29 cellular contexts compared by ENCODE assay signal in the genomic region with DNA sequence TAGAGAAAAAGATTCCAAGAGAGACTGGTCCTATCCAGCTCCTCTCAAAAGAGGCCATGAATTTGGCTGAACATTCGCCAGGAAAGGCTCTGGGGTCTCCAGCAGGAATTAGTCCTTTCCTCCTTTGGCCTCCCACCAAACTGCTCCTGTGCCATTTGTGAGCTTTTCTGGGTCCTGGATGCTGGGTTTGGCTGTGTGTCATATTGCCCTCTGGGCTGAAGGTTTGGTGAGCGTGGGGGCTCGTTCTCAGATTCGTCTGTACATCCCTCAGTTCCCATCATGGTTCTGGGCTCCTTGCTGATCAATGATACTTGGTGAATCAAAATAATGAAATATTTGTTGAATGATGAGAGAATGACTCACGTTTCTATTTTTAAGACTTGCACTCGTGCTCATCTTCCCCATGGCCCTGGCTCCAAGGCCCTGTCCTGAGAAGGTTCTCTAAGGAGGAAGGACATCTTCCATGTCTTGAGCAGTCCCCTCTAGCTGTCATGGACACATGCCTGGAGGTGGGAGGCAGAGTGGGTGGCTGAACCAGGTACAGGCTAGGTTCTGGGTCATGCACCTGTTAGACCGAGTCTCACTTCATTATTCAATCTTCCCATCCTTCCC. TPM values are rescaled to one million over a fixed set of nuclear protein-coding genes. Genes with fewer than 3 reads are reported as not detected.
DNase-seq lines count a peak whose midpoint lies in the region; ATAC-seq and TF ChIP-seq lines count a peak whose summit lies in the region.
"Had no signal": no experiment of that assay in that cellular context is flagged by ENCODE, and none has a peak within 500 bp of the region (broad histone marks: within the 10 kb centered on the region; RNA-seq: fewer than 3 reads in every experiment).

No MANE protein-coding gene starts in this region.

- dilution Hi-C loops in mammary epithelial cell (cut with HindIII; ENCODE audit: low sequenced_read_pairs), result no loop called here

- CTCF ChIA-PET in mammary epithelial cell (lab: Charles Lee; ENCODE audit: low non-redundant PET) (no interaction called here), MCF 10A (lab: Yijun Ruan, JAX) (interaction anchor here (0.8 to 17.8 kb wide), 8 partner anchors 12 to 251 kb away, joined by 3 to 275 read pairs (median 54); a partner anchor contains a TSS), PC-3 (lab: Charles Lee) (no interaction called here)

- no peak overlapping the region for H3K4me2 ChIP-seq in mammary epithelial cell (ENCODE audit: insufficient read depth, low read depth, low read length)
- H3K4me2 ChIP-seq in PC-3 (ENCODE audit: low read length), result no peak overlapping the region

- H3K9me3 ChIP-seq in mammary epithelial cell (replicated peaks; ENCODE audit: insufficient read depth, low read length) (no peaks in the 10 kb centered on the region), PC-3 (ENCODE audit: low read length) (no peaks in the 10 kb centered on the region)
- H3K9me3 ChIP-seq: body of pancreas, psoas muscle, testis had no signal

- H3K27me3 ChIP-seq in mammary epithelial cell (ENCODE audit: insufficient read depth, low read length) (no peaks in the 10 kb centered on the region), PC-3 (ENCODE audit: low read length) (no peaks in the 10 kb centered on the region)
- H3K27me3 ChIP-seq: body of pancreas, testis had no signal

- H3K4me3 ChIP-seq in mammary epithelial cell (replicated peaks in 1 of 3; ENCODE audit: insufficient read depth in 1 of 3, low read depth in 2 of 3, low read length in 3 of 3) (no peak overlapping the region), PC-3 (ENCODE audit: low read length) (no peak overlapping the region), fibroblast of the aortic adventitia (ENCODE audit: low read depth, low read length) (no peak overlapping the region)
- H3K4me3 ChIP-seq: body of pancreas, psoas muscle, testis had no signal

- H3K4me1 ChIP-seq in mammary epithelial cell (ENCODE audit: insufficient read depth, low read length) (peaks cover 10% of the 10 kb centered on the region), PC-3 (ENCODE audit: insufficient read depth, low read length) (peaks cover 9% of the 10 kb centered on the region)
- H3K4me1 ChIP-seq: body of pancreas, psoas muscle, testis had no signal

- no peaks in the 10 kb centered on the region for H3K27me3 Mint-ChIP-seq in MCF 10A (ENCODE audit: insufficient read depth, unreplicated experiment)
- peaks cover 12% of the 10 kb centered on the region for H3K27me3 Mint-ChIP-seq in type B pancreatic cell
- H3K27me3 Mint-ChIP-seq: activated T-cell treated with anti-CD3 and anti-CD28 coated beads, Interleukin-2, amount 50 U/mL, for 24 hours had no signal

- no peaks in the 10 kb centered on the region for H3F3A ChIP-seq in PC-3 (ENCODE audit: low read length, unreplicated experiment)

- in situ Hi-C loops in mammary epithelial cell (cut with MboI; ENCODE audit: low sequenced_read_pairs in 2 of 2), result no loop called here

- H3K36me3 Mint-ChIP-seq in MCF 10A (ENCODE audit: insufficient read depth, unreplicated experiment), result no peaks in the 10 kb centered on the region
- no peaks in the 10 kb centered on the region for H3K36me3 Mint-ChIP-seq in type B pancreatic cell
- H3K36me3 Mint-ChIP-seq: naive B cell had no signal

- no peaks in the 10 kb centered on the region for H4K20me1 ChIP-seq in mammary epithelial cell (ENCODE audit: insufficient read depth, low read length)
- H4K20me1 ChIP-seq in PC-3 (ENCODE audit: low read length), result no peaks in the 10 kb centered on the region

- H3K27ac Mint-ChIP-seq in MCF 10A (ENCODE audit: low read depth, unreplicated experiment), result no peak overlapping the region
- H3K27ac Mint-ChIP-seq in type B pancreatic cell, result no peak overlapping the region
- H3K27ac Mint-ChIP-seq: activated T-cell treated with anti-CD3 and anti-CD28 coated beads, Interleukin-2, amount 50 U/mL, for 24 hours; naive B cell had no signal

- H3K4me1 Mint-ChIP-seq in MCF 10A (ENCODE audit: insufficient read depth, unreplicated experiment), result peaks cover 25% of the 10 kb centered on the region
- H3K4me1 Mint-ChIP-seq in type B pancreatic cell (ENCODE audit: unreplicated experiment), result no peaks in the 10 kb centered on the region

- DNase-seq in mammary epithelial cell, result peak; percentile 37
- no peak for DNase-seq in MCF 10A (ENCODE audit: unreplicated experiment)
- DNase-seq in PC-3, result peak; percentile 55
- peak; percentile 11 for DNase-seq in fibroblast of the aortic adventitia (ENCODE audit: low read depth)
- peak; percentile 34 for DNase-seq in type B pancreatic cell (ENCODE audit: extremely low spot score, unreplicated experiment)
- no peak for DNase-seq in NCI-H748 (lab: John Stamatoyannopoulos, UW; ENCODE audit: unreplicated experiment)
- no peak for DNase-seq in NCI-H1048 (lab: John Stamatoyannopoulos, UW)
- DNase-seq: activated CD4-positive, alpha-beta T cell treated with anti-CD3 and anti-CD28 coated beads for 48 hours; activated CD8-positive, alpha-beta memory T cell treated with anti-CD3 and anti-CD28 coated beads for 24 hours; activated T-cell treated with anti-CD3 and anti-CD28 coated beads, Interleukin-2, amount 50 U/mL, for 24 hours; body of pancreas; cerebellar nuclear complex; DMS53; foreskin melanocyte; GF-D8; Karpas-422; left cardiac atrium; naive B cell; NCI-H1694 treated with DMSO at 0.1 percent for 48 hours; NCI-H524 treated with DMSO at 0.1 percent for 48 hours; psoas muscle; SHP77; stimulated activated naive CD4-positive, alpha-beta T cell; T-helper 9 cell; testis had no signal

- TF ChIP-seq CTCF in mammary epithelial cell (conservative IDR thresholded peaks at IDR 0.05 in 1 of 2, IDR thresholded peaks at IDR 0.05 in 1 of 2; ENCODE audit: extremely low read depth in 1 of 2, insufficient read depth in 1 of 2, low read depth in 1 of 2, low read length in 2 of 2) (no peak), MCF 10A (IDR thresholded peaks at IDR 0.05; ENCODE audit: unreplicated experiment) (no peak), PC-3 (conservative IDR thresholded peaks at IDR 0.05; ENCODE audit: low read depth, low read length) (no peak), fibroblast of the aortic adventitia (IDR thresholded peaks at IDR 0.05; ENCODE audit: insufficient read depth, low read length) (no peak), type B pancreatic cell (conservative IDR thresholded peaks at IDR 0.05) (no peak)

- POLR2A ChIA-PET in MCF 10A (lab: Yijun Ruan, JAX) (interaction anchor here (1.7 kb wide), 1 partner anchor 39 kb away, joined by 3 read pairs; no protein-coding TSS in a partner anchor), PC-3 (lab: Charles Lee; ENCODE audit: unreplicated experiment) (no interaction called here)

- H3K36me3 ChIP-seq in mammary epithelial cell (ENCODE audit: insufficient read depth, low read length), result no peaks in the 10 kb centered on the region
- no peaks in the 10 kb centered on the region for H3K36me3 ChIP-seq in PC-3 (ENCODE audit: low read depth, low read length)

- H2AFZ ChIP-seq in mammary epithelial cell (ENCODE audit: low read depth, low read length) (no peak overlapping the region), PC-3 (ENCODE audit: low read length) (no peak overlapping the region)

- BruUV-seq in mammary epithelial cell (replicated peaks; lab: Mats Ljungman, UMichigan), result no TSS peak
- BruUV-seq in MCF 10A (replicated peaks; lab: Mats Ljungman, UMichigan), result no TSS peak
- BruUV-seq in PC-3 (replicated peaks; lab: Mats Ljungman, UMichigan), result no TSS peak

- ATAC-seq in PC-3 (no peak), GM18519 (IDR thresholded peaks at IDR 0.05; ENCODE audit: low FRiP score, unreplicated experiment) (no peak)
- ATAC-seq: body of pancreas, left cardiac atrium, Panc1, psoas muscle had no signal

- H3K9me2 ChIP-seq in PC-3 (replicated peaks; ENCODE audit: low read length), result no peaks in the 10 kb centered on the region

- H3K79me2 ChIP-seq in mammary epithelial cell (ENCODE audit: insufficient read depth, low read length), result no peaks in the 10 kb centered on the region
- H3K79me2 ChIP-seq in PC-3 (ENCODE audit: low read length), result no peaks in the 10 kb centered on the region

- no peak overlapping the region for H3K27ac ChIP-seq in mammary epithelial cell (ENCODE audit: insufficient read depth, low read depth, low read length)
- no peak overlapping the region for H3K27ac ChIP-seq in PC-3 (ENCODE audit: low read length)
- H3K27ac ChIP-seq: body of pancreas, HL-60, psoas muscle, testis, VCaP had no signal

- intact Hi-C loops in mammary epithelial cell (cut with micrococcal nuclease) (no loop called here), MCF 10A (cut with micrococcal nuclease) (loop anchor here (5.0 kb wide), 1 partner anchor 563 kb away; no protein-coding TSS in a partner anchor), PC-3 (cut with micrococcal nuclease) (loop anchor here (5.0 kb wide), 1 partner anchor 43 kb away; no protein-coding TSS in a partner anchor)

- WGBS in mammary epithelial cell (ENCODE audit: low coverage, missing lambda C conversion rate), result 71% methylated on average over 7 of the region's 7 CpGs

- H3K4me3 Mint-ChIP-seq in MCF 10A (ENCODE audit: unreplicated experiment) (no peak overlapping the region), type B pancreatic cell (no peak overlapping the region)
- H3K4me3 Mint-ChIP-seq: activated T-cell treated with anti-CD3 and anti-CD28 coated beads, Interleukin-2, amount 50 U/mL, for 24 hours had no signal

- no peaks in the 10 kb centered on the region for H3K9me3 Mint-ChIP-seq in MCF 10A (ENCODE audit: unreplicated experiment)
- H3K9me3 Mint-ChIP-seq in type B pancreatic cell, result no peaks in the 10 kb centered on the region
- H3K9me3 Mint-ChIP-seq: activated T-cell treated with anti-CD3 and anti-CD28 coated beads, Interleukin-2, amount 50 U/mL, for 24 hours; naive B cell had no signal

- no peak overlapping the region for H3K9ac ChIP-seq in mammary epithelial cell (ENCODE audit: insufficient read depth, low read length)
- H3K9ac ChIP-seq in PC-3 (ENCODE audit: low read length), result no peak overlapping the region

RNA-seq across cellular contexts. Expression of a gene that starts 47.8 kb away (rescaled TPM):
- total RNA-seq in mammary epithelial cell (10 to 100 TPM; 26.2 to 53.5 TPM), MCF 10A (2022) (28.1 and 45.7 TPM in 2 replicates), PC-3 (2014; rRNA removed) (88.5 and 108 TPM in 2 replicates), fibroblast of the aortic adventitia (ENCODE audit: low replicate concordance) (40.5 and 82.0 TPM in 2 replicates), type B pancreatic cell (ENCODE audit: low replicate concordance) (82.8 and 83.5 TPM in 2 replicates)
- polyA plus RNA-seq in mammary epithelial cell, result 18.3 TPM
- 4.2 TPM for polyA minus RNA-seq in mammary epithelial cell

RNA-seq across cellular contexts. Expression of a gene that starts 48.4 kb away (rescaled TPM):
- total RNA-seq in mammary epithelial cell, result 10 to 100 TPM; 50.7 to 60.8 TPM
- polyA plus RNA-seq in mammary epithelial cell, result 28.5 TPM
- polyA minus RNA-seq in mammary epithelial cell, result 48.0 TPM
- 86.7 and 94.0 TPM in 2 replicates for total RNA-seq in MCF 10A (2022)
- 14.9 and 25.3 TPM in 2 replicates for total RNA-seq in PC-3 (2014; rRNA removed)
- 25.7 and 50.0 TPM in 2 replicates for total RNA-seq in fibroblast of the aortic adventitia (ENCODE audit: low replicate concordance)
- total RNA-seq in type B pancreatic cell (ENCODE audit: low replicate concordance), result 98.5 and 112 TPM in 2 replicates

Comparison
In these comparisons a context has a peak if more than half of its experiments do, and no peak if none do; other contexts are left out.
1. DNase-seq: peak in mammary epithelial cell (single experiment), PC-3 (single experiment), fibroblast of the aortic adventitia (single experiment) and type B pancreatic cell (single experiment); none in MCF 10A (single experiment), NCI-H748 (single experiment) and NCI-H1048 (single experiment).